7 cellular contexts compared by ENCODE assay signal in the genomic region with DNA sequence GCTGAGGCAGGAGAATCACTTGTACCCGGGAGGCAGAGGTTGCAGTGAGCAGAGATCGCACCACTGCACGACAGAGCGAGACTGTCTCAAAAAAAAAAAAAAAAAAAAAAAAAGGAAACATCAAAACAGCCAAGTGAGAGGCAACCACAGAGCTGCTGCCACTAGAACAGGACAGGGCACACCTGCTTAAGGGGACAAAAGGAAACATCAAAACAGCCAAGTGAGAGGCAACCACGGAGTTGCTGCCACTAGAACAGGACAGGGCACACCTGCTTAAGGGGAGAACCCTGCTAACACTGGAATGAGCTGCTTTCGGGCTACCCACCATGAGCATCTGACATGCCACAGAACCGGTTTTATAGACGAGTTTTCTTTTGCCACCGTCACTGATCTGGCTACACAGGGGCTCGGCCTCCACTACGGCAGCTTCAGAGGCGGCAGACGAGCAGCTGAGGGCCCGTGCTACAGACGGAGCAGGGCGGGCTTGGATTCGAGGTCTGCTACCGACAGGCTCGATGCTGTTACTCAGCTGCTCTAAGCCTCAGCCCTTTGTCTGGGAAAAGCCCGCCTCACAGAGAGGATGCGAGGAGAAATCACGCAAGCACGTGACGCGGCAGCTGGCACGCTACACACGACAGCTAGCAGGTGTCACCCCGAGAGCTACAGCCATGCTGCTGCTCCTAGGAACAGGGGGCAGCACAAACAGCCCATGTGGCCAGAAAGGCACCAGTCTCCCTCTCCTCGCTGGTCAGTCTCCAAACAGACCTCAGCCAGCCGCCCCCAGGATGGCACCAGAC. TPM values are rescaled to one million over a fixed set of nuclear protein-coding genes. Genes with fewer than 3 reads are reported as not detected.
A peak's percentile ranks its signal among the peaks of the same experiment; 100 is the strongest.
DNase-seq lines count a peak whose midpoint lies in the region; ATAC-seq and TF ChIP-seq lines count a peak whose summit lies in the region.

No MANE protein-coding gene starts in this region.

- H3K4me3 ChIP-seq in epithelial cell of proximal tubule (ENCODE audit: low read depth, low read length), result peak overlapping the region; percentile 93
- H3K4me3 ChIP-seq in skeletal muscle tissue (ENCODE audit: low read length in 3 of 3), result peak overlapping the region; percentile 39 to 87 (median 80)

- H3K4me1 ChIP-seq in H9 (ENCODE audit: insufficient read depth, low read length) (peaks cover 3% of the 10 kb centered on the region; the same call in 1 of the 2 replicates), skeletal muscle tissue (ENCODE audit: control insufficient read depth in 3 of 3, insufficient read depth in 3 of 3, low read length in 3 of 3) (peaks cover 49 to 62% (median 52%) of the 10 kb centered on the region in 3 donors)

- WGBS in H9 (ENCODE audit: extremely low coverage, insufficient read length, low lambda C conversion rate), result no CpG with 5 or more reads among the region's 30 CpGs

- H4K5ac ChIP-seq in H9 (ENCODE audit: insufficient read length, low read depth, low read length), result no peak overlapping the region

- H4K91ac ChIP-seq in H9 (ENCODE audit: insufficient read length, low read depth, low read length), result no peak overlapping the region

- H3K36me3 ChIP-seq in skeletal muscle tissue (ENCODE audit: control insufficient read depth in 3 of 3, insufficient read depth in 3 of 3, low read length in 3 of 3), result peaks cover 35 to 38% (median 35%) of the 10 kb centered on the region in 3 donors

- no peak overlapping the region for H3K56ac ChIP-seq in H9 (ENCODE audit: insufficient read length, low read depth, low read length)

- H2BK120ac ChIP-seq in H9 (ENCODE audit: low read depth, low read length, poor library complexity, severe bottlenecking), result no peak overlapping the region

- H3K4me3 Mint-ChIP-seq in H9, result peak overlapping the region; percentile 82 to 88; a peak in 4 of 5 replicates

- peaks cover 9 to 20% of the 10 kb centered on the region in 2 experiments for H3K4me1 Mint-ChIP-seq in H9

- H3K18ac ChIP-seq in H9 (ENCODE audit: insufficient read length, low read depth, low read length), result no peak overlapping the region

- ATAC-seq in HG03571 (IDR thresholded peaks at IDR 0.05; ENCODE audit: unreplicated experiment), result no peak

- H3K27ac ChIP-seq in H9 (ENCODE audit: insufficient read length, low read depth, low read length) (no peak overlapping the region), skeletal muscle tissue (ENCODE audit: low read depth, low read length) (peak overlapping the region; percentile 87)

- H3K4me2 ChIP-seq in H9 (ENCODE audit: insufficient read depth, insufficient read length, low read length), result peak overlapping the region; percentile 78

- H3K9me3 ChIP-seq in H9 (ENCODE audit: control insufficient read depth, low read depth, low read length), result no peaks in the 10 kb centered on the region
- no peaks in the 10 kb centered on the region for H3K9me3 ChIP-seq in skeletal muscle tissue (ENCODE audit: control insufficient read depth in 3 of 3, low read length in 3 of 3)

- H2BK20ac ChIP-seq in H9 (ENCODE audit: low read depth, low read length, poor library complexity, severe bottlenecking), result no peak overlapping the region

- H2BK5ac ChIP-seq in H9 (ENCODE audit: insufficient read length, low read length), result no peak overlapping the region

- peak overlapping the region; percentile 13 for H3K9ac ChIP-seq in H9 (ENCODE audit: extremely low read depth, insufficient read length, low read length)
- H3K9ac ChIP-seq in skeletal muscle tissue (ENCODE audit: low read depth in 1 of 3, low read length in 3 of 3), result peak overlapping the region; percentile 73 to 92 (median 89)

- H3K14ac ChIP-seq in H9 (ENCODE audit: insufficient read depth, low read length), result no peak overlapping the region

- H4K20me1 ChIP-seq in H9 (ENCODE audit: control insufficient read depth, insufficient read depth, insufficient read length), result peaks cover 2% of the 10 kb centered on the region

- no peak overlapping the region for H3T11ph ChIP-seq in H9 (ENCODE audit: low read length)

- no peak overlapping the region for H3K23ac ChIP-seq in H9 (ENCODE audit: insufficient read length, low read depth, low read length)

- H2BK12ac ChIP-seq in H9 (ENCODE audit: insufficient read length, low read depth, low read length), result no peak overlapping the region

- H2AFZ ChIP-seq in H9 (ENCODE audit: low read length), result no peak overlapping the region

- DNase-seq in H9 (no peak), RKO (ENCODE audit: low spot score) (peak; percentile 71), epithelial cell of proximal tubule (ENCODE audit: low read depth) (no peak), NCI-H226 (no peak)
- no peak for DNase-seq in activated CD8-positive, alpha-beta memory T cell treated with anti-CD3 and anti-CD28 coated beads, Interleukin-2, amount 50 U/mL, for 4 hours

- H3K9me3 Mint-ChIP-seq in H9, result peaks cover 0 to 3% of the 10 kb centered on the region in 2 experiments; a peak in 1 of 5 replicates

- no peak overlapping the region for H4K8ac ChIP-seq in H9 (replicated peaks; ENCODE audit: insufficient read length, low read depth, low read length)

- H3K27me3 ChIP-seq in H9 (ENCODE audit: insufficient read depth, low read length) (no peaks in the 10 kb centered on the region), skeletal muscle tissue (ENCODE audit: control insufficient read depth in 3 of 3, insufficient read depth in 3 of 3, low read length in 3 of 3) (no peaks in the 10 kb centered on the region)

- H3K23me2 ChIP-seq in H9 (ENCODE audit: insufficient read length, low read depth, low read length, poor library complexity, severe bottlenecking), result peaks cover 10% of the 10 kb centered on the region

- peaks cover 14% of the 10 kb centered on the region for H3K79me1 ChIP-seq in H9 (ENCODE audit: insufficient read depth, low read depth, low read length, poor library complexity, severe bottlenecking)

- H3K27me3 Mint-ChIP-seq in H9 (ENCODE audit: low read depth), result peaks cover 2% of the 10 kb centered on the region

- H2BK15ac ChIP-seq in H9 (ENCODE audit: low read depth, low read length), result no peak overlapping the region

- peaks cover 20% of the 10 kb centered on the region; the same call in 1 of the 2 replicates for H3K79me2 ChIP-seq in H9 (ENCODE audit: insufficient read depth, low read length)

- no peak overlapping the region for H2AK5ac ChIP-seq in H9 (ENCODE audit: insufficient read length, low read length)

- H3K4ac ChIP-seq in H9 (ENCODE audit: low read depth, low read length), result no peak overlapping the region

- no peak overlapping the region; a peak in 1 of 7 replicates for H3K27ac Mint-ChIP-seq in H9

- TF ChIP-seq CTCF in H9 (conservative IDR thresholded peaks at IDR 0.05), result no peak
- no peak for TF ChIP-seq CTCF in epithelial cell of proximal tubule (conservative IDR thresholded peaks at IDR 0.05; ENCODE audit: low read depth, low read length)

- H3K36me3 Mint-ChIP-seq in H9 (ENCODE audit: insufficient read depth in 1 of 3, low read depth in 3 of 3), result peaks cover 20 to 62% (median 55%) of the 10 kb centered on the region in 3 experiments; a peak in 6 of 7 replicates

RNA-seq across cellular contexts. Expression of gene P4HB, which starts 2.0 kb away (rescaled TPM):
- total RNA-seq in H9 (2021), result 364 and 366 TPM in 2 replicates
- total RNA-seq in epithelial cell of proximal tubule, result 932 and 1,272 TPM in 2 replicates
- 264 TPM for total RNA-seq in skeletal muscle tissue

RNA-seq across cellular contexts. Expression of gene ARHGDIA, which starts 12.8 kb away (rescaled TPM):
- total RNA-seq in H9 (2021), result 247 and 255 TPM in 2 replicates
- total RNA-seq in epithelial cell of proximal tubule, result 272 and 414 TPM in 2 replicates
- total RNA-seq in skeletal muscle tissue, result 43.3 TPM

RNA-seq across cellular contexts. Expression of gene PPP1R27, which starts 23.5 kb away (rescaled TPM):
- total RNA-seq in H9 (2021), result 0.15 and 0.22 TPM in 2 replicates
- total RNA-seq in epithelial cell of proximal tubule, result 0.17 and 0.36 TPM in 2 replicates
- 35.0 TPM for total RNA-seq in skeletal muscle tissue

RNA-seq across cellular contexts. Expression of gene MCRIP1, which starts 25.3 kb away (rescaled TPM):
- 117 and 118 TPM in 2 replicates for total RNA-seq in H9 (2021)
- 111 and 153 TPM in 2 replicates for total RNA-seq in epithelial cell of proximal tubule
- 81.9 TPM for total RNA-seq in skeletal muscle tissue

RNA-seq across cellular contexts. Expression of gene ALYREF, which starts 33.0 kb away (rescaled TPM):
- total RNA-seq in H9 (2021) (212 and 219 TPM in 2 replicates), epithelial cell of proximal tubule (179 and 367 TPM in 2 replicates), skeletal muscle tissue (78.8 TPM)

Comparison
In these comparisons a context has a peak if more than half of its experiments do, and no peak if none do; other contexts are left out.
1. RNA of gene PPP1R27, which starts 23.5 kb away (total RNA-seq): 35.0 TPM in skeletal muscle tissue (single experiment); 0.15 to 0.22 TPM in H9 and 0.17 to 0.36 TPM in epithelial cell of proximal tubule; every median in the first group is over 10 times any median in the second.